ENCODE assay signal across 16 cellular contexts in the genomic region with DNA sequence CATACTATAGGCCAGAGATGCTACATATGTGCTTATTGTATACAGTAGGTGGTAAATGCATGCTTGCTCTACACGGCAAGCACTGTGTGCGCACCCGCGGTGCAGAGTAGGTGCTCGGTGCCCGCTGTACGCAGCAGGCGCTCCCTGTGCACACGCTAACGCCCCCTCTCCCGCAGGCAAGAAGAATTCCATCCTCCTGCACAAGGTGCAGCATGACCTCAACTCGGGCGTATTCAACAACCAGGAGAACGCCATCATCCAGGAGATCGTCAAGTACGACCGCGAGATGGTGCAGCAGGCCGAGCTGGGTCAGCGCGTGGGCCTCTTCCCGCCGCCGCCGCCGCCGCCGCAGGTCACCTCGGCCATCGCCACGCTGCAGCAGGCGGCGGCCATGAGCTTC. TPM values are rescaled to one million over a fixed set of nuclear protein-coding genes. Genes with fewer than 3 reads are reported as not detected.
DNase-seq lines count a peak whose midpoint lies in the region; ATAC-seq and TF ChIP-seq lines count a peak whose summit lies in the region.
"Had no signal": no experiment of that assay in that cellular context is flagged by ENCODE, and none has a peak within 500 bp of the region (broad histone marks: within the 10 kb centered on the region; RNA-seq: fewer than 3 reads in every experiment).

No MANE protein-coding gene starts in this region.

- H3K36me3 Mint-ChIP-seq in endothelial cell (ENCODE audit: low read depth, unreplicated experiment) = peaks cover 13% of the 10 kb centered on the region

- no peak for TF ChIP-seq POLR2A in lower leg skin (IDR thresholded peaks at IDR 0.05)

- ATAC-seq in HG02852 (IDR thresholded peaks at IDR 0.05; ENCODE audit: unreplicated experiment) = no peak
- ATAC-seq: SK-N-SH treated with all-trans-retinoic acid at 6 μM for 48 hours had no signal

- DNase-seq in CD1c-positive myeloid dendritic cell (ENCODE audit: extremely low spot score) (peak; percentile 51), HT-29 (ENCODE audit: low spot score) (peak; percentile 38), endothelial cell (ENCODE audit: low spot score) (no peak), lung microvascular endothelial cell (ENCODE audit: low read depth in 2 of 2) (peak; percentile 28 to 43), lower leg skin (ENCODE audit: low spot score in 2 of 2) (no peak), NCI-H2196 treated with DMSO at 0.1 percent for 48 hours (lab: John Stamatoyannopoulos, UW; ENCODE audit: unreplicated experiment) (no peak)
- no peak for DNase-seq in stimulated activated CD4-positive, alpha-beta T cell treated with anti-CD3 and anti-CD28 coated beads, Interleukin-4, amount 100 ng/mL, for 1 hour
- DNase-seq: activated naive CD4-positive, alpha-beta T cell treated with anti-CD3 and anti-CD28 coated beads for 36 hours; HFFc6; mesenchymal stem cell; NCI-H1694 treated with DMSO at 0.1 percent for 48 hours; NCI-H524; occipital lobe; substantia nigra had no signal

- no peak overlapping the region for H3K4me3 ChIP-seq in lower leg skin (ENCODE audit: low read depth, poor library complexity, severe bottlenecking)

- H3K9me3 Mint-ChIP-seq in endothelial cell (ENCODE audit: unreplicated experiment) = no peaks in the 10 kb centered on the region
- H3K9me3 Mint-ChIP-seq: activated naive CD4-positive, alpha-beta T cell treated with anti-CD3 and anti-CD28 coated beads for 36 hours; HFFc6 had no signal

- H3K27ac Mint-ChIP-seq in endothelial cell (ENCODE audit: unreplicated experiment) = peak overlapping the region; percentile 61
- H3K27ac Mint-ChIP-seq: activated naive CD4-positive, alpha-beta T cell treated with anti-CD3 and anti-CD28 coated beads for 36 hours; HFFc6 had no signal

- peaks cover 2% of the 10 kb centered on the region for H3K4me1 Mint-ChIP-seq in endothelial cell (ENCODE audit: unreplicated experiment)

- H3K4me3 Mint-ChIP-seq in endothelial cell (ENCODE audit: unreplicated experiment) = peak overlapping the region; percentile 84
- H3K4me3 Mint-ChIP-seq: activated naive CD4-positive, alpha-beta T cell treated with anti-CD3 and anti-CD28 coated beads for 36 hours; HFFc6 had no signal

- TF ChIP-seq CTCF in endothelial cell (IDR thresholded peaks at IDR 0.05; ENCODE audit: unreplicated experiment) (no peak), lower leg skin (IDR thresholded peaks at IDR 0.05) (no peak)

- 62 to 68% methylated on average over 11 of the region's 33 CpGs for WGBS in lower leg skin, 2 donors

- intact Hi-C loops in lower leg skin (cut with DNase I; ENCODE audit: low total_unique reads) = no loop called here

- H3K27me3 Mint-ChIP-seq in endothelial cell (ENCODE audit: unreplicated experiment) = peaks cover 13% of the 10 kb centered on the region

RNA-seq across cellular contexts. Expression of a gene that starts 17.7 kb away (rescaled TPM):
- 74.3 and 89.6 TPM in 2 replicates for total RNA-seq in HT-29 (2014; rRNA removed; shearing (Covaris generic))
- 53.6 TPM for total RNA-seq in endothelial cell (ENCODE audit: unreplicated experiment)
- total RNA-seq in lung microvascular endothelial cell = 14.4 and 18.8 TPM in 2 replicates
- total RNA-seq in lower leg skin = 10 to 100 TPM; 37.8 to 61.1 (median 46.9) TPM

RNA-seq across cellular contexts. Expression of a gene that starts 24.1 kb away (rescaled TPM):
- total RNA-seq in HT-29 (2014; rRNA removed; shearing (Covaris generic)) = 0.05 and 0.36 TPM in 2 replicates
- not detected for total RNA-seq in endothelial cell (ENCODE audit: unreplicated experiment)
- not detected in 2 replicates for total RNA-seq in lung microvascular endothelial cell
- 10 to 100 TPM; 16.1 to 41.8 (median 25.6) TPM for total RNA-seq in lower leg skin
- total RNA-seq: activated naive CD4-positive, alpha-beta T cell treated with anti-CD3 and anti-CD28 coated beads for 36 hours had no signal

RNA-seq across cellular contexts. Expression of a gene that starts 25.9 kb away (rescaled TPM):
- total RNA-seq in HT-29 (2014; rRNA removed; shearing (Covaris generic)) = 0.10 TPM in 1 of 2 replicates, not detected in the other
- total RNA-seq in endothelial cell (ENCODE audit: unreplicated experiment) (0.28 TPM), lung microvascular endothelial cell (0.40 and 0.44 TPM in 2 replicates), lower leg skin (1 to 10 TPM in 2 of 4 donors, under 1 TPM in 2; 0.21 to 1.7 (median 1.1) TPM)

RNA-seq across cellular contexts. Expression of a gene that starts 43.2 kb away (rescaled TPM):
- total RNA-seq in HT-29 (2014; rRNA removed; shearing (Covaris generic)) = 725 and 781 TPM in 2 replicates
- total RNA-seq in endothelial cell (ENCODE audit: unreplicated experiment) (353 TPM), lung microvascular endothelial cell (184 and 198 TPM in 2 replicates), lower leg skin (100 to 1,000 TPM; 288 to 344 (median 307) TPM)

RNA-seq across cellular contexts. Expression of a gene that starts 47.4 kb away (rescaled TPM):
- total RNA-seq in HT-29 (2014; rRNA removed; shearing (Covaris generic)) = 123 TPM in 2 replicates
- total RNA-seq in endothelial cell (ENCODE audit: unreplicated experiment) = 41.7 TPM
- 25.5 and 27.8 TPM in 2 replicates for total RNA-seq in lung microvascular endothelial cell
- 100 to 1,000 TPM in 3 of 4 donors, 10 to 100 TPM in 1; 96.6 to 156 (median 126) TPM for total RNA-seq in lower leg skin

Comparison
In these comparisons a context has a peak if more than half of its experiments do, and no peak if none do; other contexts are left out.
1. DNase-seq: peak in CD1c-positive myeloid dendritic cell (single experiment), HT-29 (single experiment) and lung microvascular endothelial cell (2 of 2); none in endothelial cell (single experiment), lower leg skin (0 of 2), NCI-H2196 treated with DMSO at 0.1 percent for 48 hours (single experiment) and stimulated activated CD4-positive, alpha-beta T cell treated with anti-CD3 and anti-CD28 coated beads, Interleukin-4, amount 100 ng/mL, for 1 hour (single experiment).
2. RNA of a gene that starts 24.1 kb away (total RNA-seq): 16.1 to 41.8 TPM in lower leg skin; 0.05 to 0.36 TPM in HT-29, not detected in endothelial cell (single experiment) and not detected in lung microvascular endothelial cell; every median in the first group is over 10 times any median in the second.